In the genomic region with DNA sequence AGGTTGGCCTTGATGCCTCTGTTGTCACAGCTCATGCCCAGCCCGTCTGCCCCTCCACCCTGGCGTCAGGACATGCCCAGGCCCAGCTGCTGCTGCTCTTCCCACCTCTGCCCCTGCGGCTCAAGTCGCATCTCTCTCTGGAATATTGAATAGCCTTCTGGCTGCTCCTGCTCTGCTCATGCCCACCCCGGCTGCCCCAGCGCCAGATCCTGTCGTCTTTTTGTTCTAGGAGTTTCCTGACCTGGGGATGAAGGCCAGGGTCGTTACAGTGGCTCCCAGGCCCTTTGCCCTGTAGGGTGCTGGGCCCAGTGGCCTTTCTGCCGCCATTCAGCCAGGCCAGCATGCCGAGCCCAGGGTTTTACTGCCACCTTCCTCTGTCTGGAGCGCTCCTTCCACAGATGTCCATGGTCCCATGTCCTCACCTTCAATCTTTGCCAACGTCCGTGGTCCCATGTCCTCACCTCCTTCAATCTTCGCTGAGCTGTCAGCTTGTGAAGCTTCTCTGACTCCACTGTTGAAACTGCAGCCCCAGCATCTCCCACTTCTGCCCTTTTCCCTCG, we compare ENCODE assay signal across 21 cellular contexts. TPM values are rescaled to one million over a fixed set of nuclear protein-coding genes. Genes with fewer than 3 reads are reported as not detected.
DNase-seq lines count a peak whose midpoint lies in the region; ATAC-seq, FAIRE-seq and TF ChIP-seq lines count a peak whose summit lies in the region.
"Had no signal": no experiment of that assay in that cellular context is flagged by ENCODE, and none has a peak within 500 bp of the region (broad histone marks: within the 10 kb centered on the region; RNA-seq: fewer than 3 reads in every experiment).

No MANE protein-coding gene starts in this region.

- H3K56ac ChIP-seq in H1 (replicated peaks; ENCODE audit: insufficient read length, low read depth, low read length): no peak overlapping the region

- H3K4me2 ChIP-seq in H1 (ENCODE audit: insufficient read depth in 1 of 2, low read depth in 2 of 2, low read length in 2 of 2): no peak overlapping the region
- H3K4me2 ChIP-seq: A549 had no signal

- no peak overlapping the region for H2BK20ac ChIP-seq in H1 (ENCODE audit: low read length)

- POLR2A ChIA-PET in H1 (lab: Charles Lee; ENCODE audit: partially characterized antibody): interaction anchor here (1.0 to 2.3 kb wide), 4 partner anchors 10 to 49 kb away, joined by 4 to 6 read pairs (median 4); partner anchors contain the start of gene MAEA

- FAIRE-seq in H1 (lab: Jason Lieb, UNC): no peak
- FAIRE-seq: A549 had no signal

- ATAC-seq in HG03432 (IDR thresholded peaks at IDR 0.05; ENCODE audit: unreplicated experiment) (no peak), GM19328 (IDR thresholded peaks at IDR 0.05; ENCODE audit: unreplicated experiment) (no peak)
- ATAC-seq: A549, HCT116, Panc1, SK-N-SH treated with all-trans-retinoic acid at 6 μM for 48 hours had no signal

- no peak overlapping the region for H2AK5ac ChIP-seq in H1 (ENCODE audit: low read depth, low read length)

- no peak overlapping the region for H3K27ac ChIP-seq in H1 (ENCODE audit: low read depth, low read length)
- H3K27ac ChIP-seq: A549 had no signal

- H4K8ac ChIP-seq in H1 (ENCODE audit: extremely low read depth, insufficient read depth, low read length): no peak overlapping the region

- intact Hi-C loops in posterior vena cava (cut with DNase I): no loop called here

- TF ChIP-seq POLR2A in H1 (IDR thresholded peaks at IDR 0.05; ENCODE audit: control extremely low read depth in 1 of 2, low read depth in 2 of 2, low read length in 2 of 2): no peak

- H2BK15ac ChIP-seq in H1 (ENCODE audit: low read length): no peak overlapping the region

- H3K4ac ChIP-seq in H1 (replicated peaks; ENCODE audit: insufficient read length, low read depth, low read length): no peak overlapping the region

- no peak overlapping the region for H2BK120ac ChIP-seq in H1 (replicated peaks; ENCODE audit: low read depth, low read length)

- H4K91ac ChIP-seq in H1 (replicated peaks; ENCODE audit: insufficient read length, low read length): no peak overlapping the region

- no peak overlapping the region for H3K9ac ChIP-seq in H1 (replicated peaks in 1 of 4; ENCODE audit: extremely low read depth in 1 of 4, low read depth in 3 of 4, low read length in 3 of 4)

- peaks cover 26% of the 10 kb centered on the region for H3K79me1 ChIP-seq in H1 (ENCODE audit: low read depth, low read length)

- H3K14ac ChIP-seq in H1 (ENCODE audit: insufficient read length): no peak overlapping the region

- no peak for TF ChIP-seq RAD21 in H1 (IDR thresholded peaks at IDR 0.05 in 1 of 2, conservative IDR thresholded peaks at IDR 0.05 in 1 of 2; ENCODE audit: low read depth in 2 of 2, low read length in 2 of 2)

- peaks cover 12 to 91% of the 10 kb centered on the region in 2 experiments; a peak in 3 of 4 replicates for H3K79me2 ChIP-seq in H1 (ENCODE audit: control insufficient read depth in 1 of 2, insufficient read depth in 2 of 2, low read length in 2 of 2)

- peaks cover 31 to 34% of the 10 kb centered on the region in 2 experiments for H4K20me1 ChIP-seq in H1 (replicated peaks in 1 of 2; ENCODE audit: control insufficient read depth in 1 of 2, insufficient read depth in 2 of 2, low read length in 2 of 2)

- H3K27me3 ChIP-seq in H1 (replicated peaks in 1 of 4; ENCODE audit: control insufficient read depth in 3 of 4, extremely low read depth in 1 of 4, insufficient read depth in 3 of 4, low read length in 3 of 4): no peaks in the 10 kb centered on the region

- TF ChIP-seq EP300 in H1 (IDR thresholded peaks at IDR 0.05; ENCODE audit: borderline replicate concordance in 1 of 2, low read depth in 2 of 2, low read length in 2 of 2): no peak

- H3K9me3 ChIP-seq in H1 (ENCODE audit: insufficient read depth in 2 of 2, low read depth in 1 of 2, low read length in 1 of 2): no peaks in the 10 kb centered on the region
- H3K9me3 ChIP-seq: A549 had no signal

- H2BK5ac ChIP-seq in H1 (ENCODE audit: low read depth, low read length): 0 out of 2 replicates have a peak overlapping the region, but pooled peaks have one; percentile 35

- TF ChIP-seq CTCF in GM20000 (IDR thresholded peaks at IDR 0.05; ENCODE audit: extremely low read depth, missing control alignments): no peak
- no peak for TF ChIP-seq CTCF in H1 (IDR thresholded peaks at IDR 0.05; ENCODE audit: control extremely low read depth in 1 of 3, insufficient read depth in 1 of 3, low read depth in 1 of 3, low read length in 3 of 3)

- H3K4me1 ChIP-seq in H1 (replicated peaks in 1 of 4; ENCODE audit: control insufficient read depth in 3 of 4, insufficient read depth in 4 of 4, low read length in 3 of 4): peaks cover 3 to 26% (median 10%) of the 10 kb centered on the region in 4 experiments
- H3K4me1 ChIP-seq: A549 had no signal

- H3K23me2 ChIP-seq in H1 (ENCODE audit: low read depth, low read length): no peaks in the 10 kb centered on the region

- 92% methylated on average over 15 of the region's 15 CpGs; no CpG with 5 or more reads in 1 of the 2 experiments for WGBS in H1 (ENCODE audit: extremely low coverage in 1 of 2, insufficient coverage in 1 of 2, insufficient read length in 1 of 2, insufficient replicate concordance in 2 of 2, low coverage in 1 of 2, low lambda C conversion rate in 2 of 2, missing lambda C conversion rate in 1 of 2), 2 experiments

- H4K5ac ChIP-seq in H1 (ENCODE audit: insufficient read length, low read depth, low read length): no peak overlapping the region

- H3K36me3 ChIP-seq in H1 (ENCODE audit: control insufficient read depth in 2 of 4, insufficient read depth in 4 of 4, low read length in 3 of 4): peaks cover 2 to 24% (median 3%) of the 10 kb centered on the region in 4 experiments; a peak in 6 of 8 replicates

- CTCF ChIA-PET in H1 (lab: Charles Lee; ENCODE audit: partially characterized antibody): interaction anchor here (0.8 to 2.0 kb wide), 2 partner anchors 10 to 31 kb away, joined by 4 to 7 read pairs; no protein-coding TSS in a partner anchor

- no peak overlapping the region for H2AFZ ChIP-seq in H1 (ENCODE audit: low read length)

- DNase-seq in activated CD8-positive, alpha-beta memory T cell treated with anti-CD3 and anti-CD28 coated beads, Interleukin-2, amount 50 U/mL, for 4 hours: peak; percentile 7
- no peak for DNase-seq in activated CD8-positive, alpha-beta memory T cell treated with anti-CD3 and anti-CD28 coated beads, Interleukin-2, amount 50 U/mL, for 48 hours
- DNase-seq in GM20000 (ENCODE audit: low spot score) (peak; percentile 26), H1 (ENCODE audit: low read depth in 1 of 2, low spot score in 2 of 2) (no peak), posterior vena cava (ENCODE audit: low spot score) (peak; percentile 59), medulla oblongata (ENCODE audit: extremely low spot score) (no peak)
- DNase-seq: activated CD4-positive, alpha-beta T cell treated with anti-CD3 and anti-CD28 coated beads, Interleukin-2, amount 10 ng/mL, durations not matched to agents 24 days and 14 days; amygdala; C1 segment of cervical spinal cord; DMS153; naive B cell; NCI-H1417 treated with DMSO at 0.1 percent for 48 hours; NCI-H2171 treated with DMSO at 0.1 percent for 48 hours; NCI-H774; stimulated activated naive CD4-positive, alpha-beta T cell treated with Interleukin-2 at 50 U/mL for 16 hours had no signal

- H2BK12ac ChIP-seq in H1 (ENCODE audit: low read depth, low read length): no peak overlapping the region

- no peak overlapping the region for H3K4me3 ChIP-seq in H1 (ENCODE audit: extremely low read depth in 1 of 4, insufficient read depth in 2 of 4, low read depth in 3 of 4, low read length in 4 of 4)
- H3K4me3 ChIP-seq: A549 had no signal

- no peak overlapping the region for H3K23ac ChIP-seq in H1 (ENCODE audit: insufficient read length)

- H3K18ac ChIP-seq in H1 (ENCODE audit: extremely low read depth, low read length): no peak overlapping the region

TF ChIP-seq in H1, 55 proteins besides CTCF, POLR2A, EP300 and RAD21:
- TF ChIP-seq ZNF274 (IDR thresholded peaks at IDR 0.05; ENCODE audit: borderline replicate concordance, extremely low read depth, low read length) (no peak), RNF2 (IDR thresholded peaks at IDR 0.05; ENCODE audit: borderline replicate concordance, low read depth, low read length, missing control alignments, poor library complexity, severe bottlenecking) (no peak), MAFK (IDR thresholded peaks at IDR 0.05; ENCODE audit: low read depth, low read length) (no peak)

RNA-seq across cellular contexts. Expression of gene MAEA, which starts 9.7 kb away (rescaled TPM):
- total RNA-seq in H1 (2021; fragmentation: NEBNext Ultra II Directional; extraction: Animal tissue kit (Norgen Biotek cat#: 25700)): 75.3 and 75.8 TPM in 2 replicates
- 133 and 166 TPM in 2 replicates for polyA plus RNA-seq in H1 (2011; rRNA removed)
- 136 TPM for polyA plus RNA-seq in H1 (2011; cell fraction: cytosol; rRNA removed)
- 178 TPM for polyA plus RNA-seq in H1 (2011; cell fraction: nucleus; rRNA removed)
- polyA plus RNA-seq in H1 (2012, experiment 1 of 2): 65.1 to 86.6 TPM (median 84.3 TPM) in 4 replicates
- polyA plus RNA-seq in H1 (2012, experiment 2 of 2): 68.5 TPM
- polyA plus RNA-seq in H1 (2013, experiment 1 of 2): 51.3 TPM
- polyA plus RNA-seq in H1 (2013, experiment 2 of 2): 48.3 TPM
- polyA minus RNA-seq in H1 (2011; rRNA and poly(A)+ RNA removed): 55.7 and 65.9 TPM in 2 replicates
- 67.3 TPM for polyA minus RNA-seq in H1 (2011; cell fraction: cytosol; rRNA and poly(A)+ RNA removed)
- polyA minus RNA-seq in H1 (2011; cell fraction: nucleus; rRNA and poly(A)+ RNA removed): 68.6 TPM
- 10 to 100 TPM; 37.5 to 43.7 TPM for total RNA-seq in posterior vena cava

RNA-seq across cellular contexts. Expression of gene UVSSA, which starts 47.6 kb away (rescaled TPM):
- total RNA-seq in H1 (2021; fragmentation: NEBNext Ultra II Directional; extraction: Animal tissue kit (Norgen Biotek cat#: 25700)): 19.0 and 19.4 TPM in 2 replicates
- polyA plus RNA-seq in H1 (2011; rRNA removed): 14.5 and 21.1 TPM in 2 replicates
- 14.8 TPM for polyA plus RNA-seq in H1 (2011; cell fraction: cytosol; rRNA removed)
- 106 TPM for polyA plus RNA-seq in H1 (2011; cell fraction: nucleus; rRNA removed)
- polyA plus RNA-seq in H1 (2012, experiment 1 of 2): 17.0 to 21.8 TPM (median 19.1 TPM) in 4 replicates
- 2.3 TPM for polyA plus RNA-seq in H1 (2012, experiment 2 of 2)
- polyA plus RNA-seq in H1 (2013, experiment 1 of 2): 9.4 TPM
- 8.0 TPM for polyA plus RNA-seq in H1 (2013, experiment 2 of 2)
- polyA minus RNA-seq in H1 (2011; rRNA and poly(A)+ RNA removed): 7.8 and 8.3 TPM in 2 replicates
- polyA minus RNA-seq in H1 (2011; cell fraction: cytosol; rRNA and poly(A)+ RNA removed): 13.4 TPM
- polyA minus RNA-seq in H1 (2011; cell fraction: nucleus; rRNA and poly(A)+ RNA removed): 25.9 TPM
- total RNA-seq in posterior vena cava: 10 to 100 TPM; 14.3 to 14.7 TPM

RNA-seq across cellular contexts. Expression of gene CTBP1, which starts 50.5 kb away (rescaled TPM):
- total RNA-seq in H1 (2021; fragmentation: NEBNext Ultra II Directional; extraction: Animal tissue kit (Norgen Biotek cat#: 25700)): 128 and 132 TPM in 2 replicates
- 185 and 308 TPM in 2 replicates for polyA plus RNA-seq in H1 (2011; rRNA removed)
- 211 TPM for polyA plus RNA-seq in H1 (2011; cell fraction: cytosol; rRNA removed)
- 631 TPM for polyA plus RNA-seq in H1 (2011; cell fraction: nucleus; rRNA removed)
- 85.5 to 186 TPM (median 163 TPM) in 4 replicates for polyA plus RNA-seq in H1 (2012, experiment 1 of 2)
- polyA plus RNA-seq in H1 (2012, experiment 2 of 2): 85.3 TPM
- polyA plus RNA-seq in H1 (2013, experiment 1 of 2): 72.7 TPM
- 71.3 TPM for polyA plus RNA-seq in H1 (2013, experiment 2 of 2)
- 83.5 and 84.0 TPM in 2 replicates for polyA minus RNA-seq in H1 (2011; rRNA and poly(A)+ RNA removed)
- 128 TPM for polyA minus RNA-seq in H1 (2011; cell fraction: cytosol; rRNA and poly(A)+ RNA removed)
- polyA minus RNA-seq in H1 (2011; cell fraction: nucleus; rRNA and poly(A)+ RNA removed): 95.0 TPM
- 100 to 1,000 TPM; 109 to 113 TPM for total RNA-seq in posterior vena cava

Comparison
In these comparisons a context has a peak if more than half of its experiments do, and no peak if none do; other contexts are left out.
1. DNase-seq: peak in activated CD8-positive, alpha-beta memory T cell treated with anti-CD3 and anti-CD28 coated beads, Interleukin-2, amount 50 U/mL, for 4 hours (single experiment), GM20000 (single experiment) and posterior vena cava (single experiment); none in activated CD8-positive, alpha-beta memory T cell treated with anti-CD3 and anti-CD28 coated beads, Interleukin-2, amount 50 U/mL, for 48 hours (single experiment), H1 (0 of 2) and medulla oblongata (single experiment).